In the genomic region with DNA sequence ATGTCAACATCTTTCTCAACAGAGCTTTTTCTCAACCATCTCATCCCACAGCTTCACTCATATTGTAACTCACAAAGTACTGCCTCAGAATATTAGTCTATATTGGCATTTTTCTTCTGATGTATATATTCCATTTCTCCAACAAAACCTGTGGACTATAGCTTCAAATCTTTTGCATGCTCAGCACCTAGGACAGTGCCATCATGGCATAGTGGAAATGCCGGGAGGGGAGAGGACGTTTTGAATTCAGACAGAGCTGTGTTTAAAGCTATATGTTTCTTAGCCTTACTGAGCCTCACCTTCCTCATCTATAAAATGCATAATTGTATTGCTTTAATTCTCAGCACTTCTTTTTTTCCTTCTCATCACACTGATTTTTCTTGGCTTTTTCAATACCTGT, we compare ENCODE assay signal across 28 cellular contexts.
"Had no signal": no experiment of that assay in that cellular context is flagged by ENCODE, and none has a peak within 500 bp of the region (broad histone marks: within the 10 kb centered on the region; RNA-seq: fewer than 3 reads in every experiment).

No MANE protein-coding gene starts in this region.

- H3K9me3 Mint-ChIP-seq: neural progenitor cell had no signal

- H3K27me3 Mint-ChIP-seq: progenitor cell of endocrine pancreas; stimulated activated naive B cell treated with anti-CD40 and anti-IgM and Interleukin-4, amounts not matched to agents 10 μg/mL and 1 μg/mL and 100 μg/mL, for 72 hours; stimulated activated naive CD8-positive, alpha-beta T cell treated with anti-CD3 and anti-CD28 coated beads, Interleukin-15, Interleukin-2, amounts not matched to agents 100 ng/mL and 50 ng/mL, for 24 hours had no signal

- H3K4me1 Mint-ChIP-seq: natural killer cell; neural progenitor cell; stimulated activated effector memory CD8-positive, alpha-beta T cell treated with anti-CD3 and anti-CD28 coated beads, Interleukin-12 subunit alpha, Interleukin-12 subunit beta, amount 100 ng/mL, for 72 hours; stimulated activated naive B cell treated with anti-CD40 and anti-IgM and Interleukin-4, amounts not matched to agents 10 μg/mL and 1 μg/mL and 100 μg/mL, for 72 hours had no signal

- H3K4me1 ChIP-seq: neural progenitor cell, parathyroid adenoma, psoas muscle, right lobe of liver, sigmoid colon, stomach, thyroid gland, tibial nerve, upper lobe of left lung, vagina had no signal

- H3K4me3 ChIP-seq: neural progenitor cell, ovary, psoas muscle, right lobe of liver, sigmoid colon, stomach, thoracic aorta, thyroid gland, tibial nerve, upper lobe of left lung, vagina had no signal

- ATAC-seq: natural killer cell; psoas muscle; right cardiac atrium; right lobe of liver; stimulated activated effector memory CD8-positive, alpha-beta T cell treated with anti-CD3 and anti-CD28 coated beads, Interleukin-12 subunit alpha, Interleukin-12 subunit beta, amount 100 ng/mL, for 72 hours; stimulated activated naive B cell treated with anti-CD40 and anti-IgM and Interleukin-4, amounts not matched to agents 10 μg/mL and 1 μg/mL and 100 μg/mL, for 72 hours had no signal

- H3K27me3 ChIP-seq: neural progenitor cell, ovary, right lobe of liver, sigmoid colon, stomach, thyroid gland, tibial nerve, upper lobe of left lung, vagina had no signal

- H3K36me3 Mint-ChIP-seq: neural progenitor cell; stimulated activated effector memory CD8-positive, alpha-beta T cell treated with anti-CD3 and anti-CD28 coated beads, Interleukin-12 subunit alpha, Interleukin-12 subunit beta, amount 100 ng/mL, for 72 hours; stimulated activated naive B cell treated with anti-CD40 and anti-IgM and Interleukin-4, amounts not matched to agents 10 μg/mL and 1 μg/mL and 100 μg/mL, for 72 hours had no signal

- DNase-seq: natural killer cell; occipital lobe; ovary; posterior cingulate gyrus; psoas muscle; right cardiac atrium; right lobe of liver; sigmoid colon; small intestine; stimulated activated CD4-positive, alpha-beta T cell treated with anti-CD3 and anti-CD28 coated beads, Interleukin-15, amount 100 ng/mL, for 24 hours; stimulated activated CD4-positive, alpha-beta T cell treated with anti-CD3 and anti-CD28 coated beads, Interleukin-2, amount 100 ng/mL, for 24 hours; stimulated activated CD4-positive, alpha-beta T cell treated with anti-CD3 and anti-CD28 coated beads, Interleukin-2, amount 100 ng/mL, for 48 hours; stimulated activated CD4-positive, alpha-beta T cell treated with anti-CD3 and anti-CD28 coated beads, Interleukin-4, amount 100 ng/mL, for 24 hours; stimulated activated naive B cell treated with anti-CD40 and anti-IgM and Interleukin-4, amounts not matched to agents 10 μg/mL and 1 μg/mL and 100 μg/mL, for 72 hours; stimulated activated naive CD4-positive, alpha-beta T cell treated with Interleukin-2 at 50 U/mL for 16 hours; stomach; thyroid gland; trophoblast cell; upper lobe of left lung had no signal

- H3K36me3 ChIP-seq: neural progenitor cell, ovary, right lobe of liver, sigmoid colon, stomach, thoracic aorta, thyroid gland, tibial nerve, upper lobe of left lung, vagina had no signal

- H3K4me2 ChIP-seq: neural progenitor cell had no signal

- H3K27ac ChIP-seq: neural progenitor cell, ovary, parathyroid adenoma, psoas muscle, right lobe of liver, sigmoid colon, stomach, thoracic aorta, thyroid gland, tibial nerve, upper lobe of left lung, vagina had no signal

- H3K4me3 Mint-ChIP-seq: natural killer cell; nephron; neural progenitor cell; stimulated activated effector memory CD8-positive, alpha-beta T cell treated with anti-CD3 and anti-CD28 coated beads, Interleukin-12 subunit alpha, Interleukin-12 subunit beta, amount 100 ng/mL, for 72 hours; stimulated activated naive B cell treated with anti-CD40 and anti-IgM and Interleukin-4, amounts not matched to agents 10 μg/mL and 1 μg/mL and 100 μg/mL, for 72 hours; stimulated activated naive CD8-positive, alpha-beta T cell treated with anti-CD3 and anti-CD28 coated beads, Interleukin-15, Interleukin-2, amounts not matched to agents 100 ng/mL and 50 ng/mL, for 24 hours had no signal

- H3K79me2 ChIP-seq: parathyroid adenoma had no signal

- H3K27ac Mint-ChIP-seq: natural killer cell; neural progenitor cell; progenitor cell of endocrine pancreas; stimulated activated effector memory CD8-positive, alpha-beta T cell treated with anti-CD3 and anti-CD28 coated beads, Interleukin-12 subunit alpha, Interleukin-12 subunit beta, amount 100 ng/mL, for 72 hours; stimulated activated naive B cell treated with anti-CD40 and anti-IgM and Interleukin-4, amounts not matched to agents 10 μg/mL and 1 μg/mL and 100 μg/mL, for 72 hours; stimulated activated naive CD8-positive, alpha-beta T cell treated with anti-CD3 and anti-CD28 coated beads, Interleukin-15, Interleukin-2, amounts not matched to agents 100 ng/mL and 50 ng/mL, for 24 hours had no signal

- H2AFZ ChIP-seq: neural progenitor cell, parathyroid adenoma had no signal
